Comparison of ENCODE assay signal across 1 cellular context in the genomic region with DNA sequence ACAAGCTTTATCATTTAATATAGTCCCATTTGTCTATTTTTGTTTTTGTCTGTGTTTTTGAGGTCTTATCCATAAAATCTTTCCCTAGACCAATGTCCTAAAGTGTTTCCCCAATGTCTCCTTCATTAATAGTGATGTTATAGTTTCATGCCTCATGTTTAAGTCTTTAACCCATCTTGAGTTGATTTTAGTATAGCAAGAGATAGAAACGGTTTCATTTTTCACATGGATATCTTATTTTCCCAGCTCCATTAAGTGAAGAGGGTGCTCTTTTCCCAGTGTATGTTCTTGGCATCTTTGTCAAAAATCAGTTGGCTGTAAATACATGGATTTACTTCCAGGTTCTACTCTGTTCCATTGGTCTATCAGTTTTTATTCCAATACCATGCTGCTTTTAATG.
TF ChIP-seq lines count a peak whose summit lies in the region.

No MANE protein-coding gene starts in this region.

TF ChIP-seq in HepG2, 621 proteins besides CTCF, POLR2A, EP300 and RAD21:
- no peak for TF ChIP-seq NONO (IDR thresholded peaks at IDR 0.05)
- no peak for TF ChIP-seq NONO (CRISPR knock-in tag; conservative IDR thresholded peaks at IDR 0.05)
- peak; percentile 76; the same call in 1 of the 2 replicates for TF ChIP-seq PAF1 (CRISPR knock-in tag; IDR thresholded peaks at IDR 0.05)
- peak; percentile 65 for TF ChIP-seq GTF2F1 (IDR thresholded peaks at IDR 0.05; ENCODE audit: low read length)
